In the genomic region with DNA sequence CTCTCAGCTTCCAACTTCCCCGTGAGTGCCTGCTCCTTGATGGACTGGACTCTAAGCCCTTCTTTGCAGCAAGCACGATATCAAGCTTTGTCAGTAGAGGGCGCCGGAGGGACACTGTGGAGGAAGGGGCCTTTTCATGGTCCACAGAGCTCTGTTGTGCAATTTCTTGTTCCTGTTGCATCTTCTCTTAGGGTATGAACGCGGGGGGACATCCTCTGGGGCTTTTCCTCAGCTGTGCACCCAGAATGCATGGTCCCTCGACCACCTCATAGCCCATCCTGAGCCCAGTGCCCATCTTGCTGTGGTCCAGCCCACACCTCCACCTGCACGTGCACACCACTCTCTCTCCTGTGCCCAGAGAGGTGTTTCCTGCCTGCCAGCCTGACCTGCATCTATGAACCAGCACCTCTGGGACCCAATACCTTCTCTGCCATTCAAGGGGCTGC, we compare ENCODE assay signal across 8 cellular contexts.
DNase-seq lines count a peak whose midpoint lies in the region; ATAC-seq and TF ChIP-seq lines count a peak whose summit lies in the region.

No MANE protein-coding gene starts in this region.

- no peak overlapping the region for H3K14ac ChIP-seq in IMR-90 (replicated peaks; ENCODE audit: low read depth, low read length)

- H3K4ac ChIP-seq in IMR-90 (ENCODE audit: low read depth, low read length), result peak overlapping the region; percentile 83; the same call in 1 of the 2 replicates

- dilution Hi-C loops in IMR-90 (cut with HindIII; ENCODE audit: low sequenced_read_pairs, unreplicated experiment), result no loop called here

- in situ Hi-C loops in IMR-90 (cut with MboI; ENCODE audit: low sequenced_read_pairs), result loop anchor here (10.0 kb wide), 1 partner anchor 292 kb away; no protein-coding TSS in a partner anchor

- no peak overlapping the region for H3K23ac ChIP-seq in IMR-90 (ENCODE audit: low read depth, low read length)

- H3K27ac Mint-ChIP-seq in naive thymus-derived CD4-positive, alpha-beta T cell, result no peak overlapping the region

- 0% methylated on average over 3 of the region's 8 CpGs; no CpG with 5 or more reads in 1 of the 2 experiments for WGBS in IMR-90 (ENCODE audit: extremely low coverage in 2 of 2, insufficient read length in 1 of 2), 2 experiments

- H3K18ac ChIP-seq in IMR-90 (ENCODE audit: low read depth, low read length), result no peak overlapping the region; the same call in 1 of the 2 replicates

- no peaks in the 10 kb centered on the region for H3K4me1 ChIP-seq in IMR-90 (ENCODE audit: control insufficient read depth, insufficient read depth, low read length)
- H3K4me1 ChIP-seq in naive thymus-derived CD4-positive, alpha-beta T cell (ENCODE audit: control insufficient read depth in 2 of 2, insufficient read depth in 2 of 2, low read length in 2 of 2), result no peaks in the 10 kb centered on the region

- H2AK5ac ChIP-seq in IMR-90 (ENCODE audit: low read depth, low read length), result no peak overlapping the region

- H3K9ac ChIP-seq in IMR-90 (ENCODE audit: low read depth, low read length), result no peak overlapping the region

- H3K56ac ChIP-seq in IMR-90 (ENCODE audit: extremely low read depth, insufficient read depth, low read length), result no peak overlapping the region

- no peak overlapping the region for H3K4me3 ChIP-seq in IMR-90 (ENCODE audit: insufficient read depth, low read depth, low read length)
- H3K4me3 ChIP-seq in naive thymus-derived CD4-positive, alpha-beta T cell (ENCODE audit: low read length), result no peak overlapping the region

- DNase-seq in COR-L47 (lab: John Stamatoyannopoulos, UW) (peak; percentile 78), IMR-90 (peak; percentile 72), NOMO-1 (lab: John Stamatoyannopoulos, UW; ENCODE audit: unreplicated experiment in 2 of 2) (peak; percentile 52 to 85), activated T-cell treated with anti-CD3 and anti-CD28 coated beads for 24 hours (ENCODE audit: low read depth) (peak; percentile 53), fibroblast of gingiva (ENCODE audit: low read depth) (peak; percentile 70), superior temporal gyrus (ENCODE audit: extremely low spot score) (peak; percentile 89)
- DNase-seq in naive thymus-derived CD4-positive, alpha-beta T cell, result peak in 6 of 9 donors; percentile 6 to 74 (median 15)

- CTCF ChIA-PET in IMR-90 (lab: Yijun Ruan, JAX), result interaction anchor here (0.6 to 1.7 kb wide), 10 partner anchors 10 to 587 kb away, joined by 3 to 10 read pairs (median 5); no protein-coding TSS in a partner anchor
- CTCF ChIA-PET in naive thymus-derived CD4-positive, alpha-beta T cell (lab: Charles Lee), result no interaction called here

- 0 out of 2 replicates have a peak overlapping the region, but pooled peaks have one; percentile 44 for H2BK20ac ChIP-seq in IMR-90 (ENCODE audit: low read depth, low read length)

- no TSS peak for BruUV-seq in IMR-90 (replicated peaks; lab: Mats Ljungman, UMichigan)

- H3K4me3 Mint-ChIP-seq in naive thymus-derived CD4-positive, alpha-beta T cell, result no peak overlapping the region

- TF ChIP-seq POLR2A in IMR-90 (IDR thresholded peaks at IDR 0.05; ENCODE audit: low read depth, low read length), result no peak

- peak; percentile 98 for ATAC-seq in IMR-90 (ENCODE audit: low read depth)
- peak; percentile 52 for ATAC-seq in naive thymus-derived CD4-positive, alpha-beta T cell
- no peak for ATAC-seq in HG03196 (IDR thresholded peaks at IDR 0.05; ENCODE audit: unreplicated experiment)

- H3K4me2 ChIP-seq in IMR-90 (ENCODE audit: low read depth, low read length), result no peak overlapping the region

- H3K9me3 ChIP-seq in IMR-90 (ENCODE audit: control insufficient read depth, insufficient read depth, low read length), result no peaks in the 10 kb centered on the region
- no peaks in the 10 kb centered on the region for H3K9me3 ChIP-seq in naive thymus-derived CD4-positive, alpha-beta T cell (ENCODE audit: control insufficient read depth in 2 of 3, low read length in 3 of 3)

- H3K36me3 Mint-ChIP-seq in naive thymus-derived CD4-positive, alpha-beta T cell, result peaks cover 0 to 5% (median 3%) of the 10 kb centered on the region in 5 donors

- H3K79me1 ChIP-seq in IMR-90 (ENCODE audit: low read depth in 1 of 2, low read length in 2 of 2), result no peaks in the 10 kb centered on the region

- peak overlapping the region; percentile 77 for H2AFZ ChIP-seq in IMR-90 (replicated peaks; ENCODE audit: low read length, poor library complexity)

- TF ChIP-seq CTCF in IMR-90 (conservative IDR thresholded peaks at IDR 0.05; ENCODE audit: low read depth, low read length), result peak; percentile 83

- H4K20me1 ChIP-seq in IMR-90 (ENCODE audit: insufficient read depth, low read length), result no peaks in the 10 kb centered on the region

- intact Hi-C loops in IMR-90 (cut with micrococcal nuclease), result loop anchor here (1.0 to 5.0 kb wide), 4 partner anchors 291 to 587 kb away; a partner anchor contains a TSS
- intact Hi-C loops in naive thymus-derived CD4-positive, alpha-beta T cell (cut with micrococcal nuclease), result loop anchor here in 1 of 2 donors (2.0 kb wide), 1 partner anchor 440 kb away; no protein-coding TSS in a partner anchor

- H2BK120ac ChIP-seq in IMR-90 (ENCODE audit: low read depth, low read length), result peak overlapping the region; percentile 70

- peak overlapping the region; percentile 81 for H4K91ac ChIP-seq in IMR-90 (ENCODE audit: insufficient read depth, low read depth, low read length)

- H2BK5ac ChIP-seq in IMR-90 (ENCODE audit: low read depth, low read length, poor library complexity, severe bottlenecking), result no peak overlapping the region

- H3K9me1 ChIP-seq in IMR-90 (ENCODE audit: insufficient read depth, low read length), result no peaks in the 10 kb centered on the region

- no peaks in the 10 kb centered on the region; the same call in 1 of the 2 replicates for H3K27me3 ChIP-seq in IMR-90 (ENCODE audit: control insufficient read depth, insufficient read depth, low read length)
- H3K27me3 ChIP-seq in naive thymus-derived CD4-positive, alpha-beta T cell (ENCODE audit: control insufficient read depth in 2 of 2, insufficient read depth in 2 of 2, low read length in 2 of 2), result no peaks in the 10 kb centered on the region

- H4K8ac ChIP-seq in IMR-90 (ENCODE audit: low read depth in 2 of 2, low read length in 2 of 2), result peak overlapping the region in 1 of 2 experiments; percentile 79; a peak in 2 of 4 replicates

- H3K27me3 Mint-ChIP-seq in naive thymus-derived CD4-positive, alpha-beta T cell, result peaks cover 0 to 28% (median 6%) of the 10 kb centered on the region in 5 donors

- H2AK9ac ChIP-seq in IMR-90 (replicated peaks; ENCODE audit: low read depth, low read length, poor library complexity), result no peak overlapping the region

- 0 out of 3 replicates have a peak overlapping the region, but pooled peaks have one; percentile 18 for H2BK15ac ChIP-seq in IMR-90 (ENCODE audit: low read depth, low read length)

- no peak overlapping the region; the same call in 1 of the 2 replicates for H4K5ac ChIP-seq in IMR-90 (ENCODE audit: low read depth, low read length)

- H3K4me1 Mint-ChIP-seq in naive thymus-derived CD4-positive, alpha-beta T cell, result peaks cover 0 to 4% (median 0%) of the 10 kb centered on the region in 7 donors

- peaks cover 0 to 14% (median 6%) of the 10 kb centered on the region in 11 donors for H3K9me3 Mint-ChIP-seq in naive thymus-derived CD4-positive, alpha-beta T cell

- peak; percentile 79 for TF ChIP-seq RAD21 in IMR-90 (IDR thresholded peaks at IDR 0.05; ENCODE audit: low read length)

- no peaks in the 10 kb centered on the region for H3K36me3 ChIP-seq in IMR-90 (ENCODE audit: control insufficient read depth, insufficient read depth, low read length)
- no peaks in the 10 kb centered on the region for H3K36me3 ChIP-seq in naive thymus-derived CD4-positive, alpha-beta T cell (ENCODE audit: control insufficient read depth in 2 of 3, insufficient read depth in 3 of 3, low read length in 3 of 3)

- POLR2A ChIA-PET in IMR-90 (lab: Charles Lee; ENCODE audit: unreplicated experiment), result no interaction called here
- POLR2A ChIA-PET in naive thymus-derived CD4-positive, alpha-beta T cell (lab: Charles Lee), result no interaction called here

- H3K27ac ChIP-seq in IMR-90 (ENCODE audit: insufficient read depth, low read length), result no peak overlapping the region
- no peak overlapping the region for H3K27ac ChIP-seq in naive thymus-derived CD4-positive, alpha-beta T cell (ENCODE audit: low read depth, low read length)

TF ChIP-seq in IMR-90, 13 proteins besides CTCF, POLR2A, EP300 and RAD21:
- peak; percentile 33; the same call in 1 of the 2 replicates for TF ChIP-seq MAZ (IDR thresholded peaks at IDR 0.05; ENCODE audit: borderline replicate concordance, low read depth, low read length)
- peak; percentile 74 for TF ChIP-seq SMC3 (IDR thresholded peaks at IDR 0.05; ENCODE audit: low read depth, low read length)
- TF ChIP-seq CEBPB (IDR thresholded peaks at IDR 0.05; ENCODE audit: low read depth, low read length), result peak; percentile 96
- no peak for TF ChIP-seq NFE2L2 (IDR thresholded peaks at IDR 0.05; ENCODE audit: low read depth, low read length)

Comparison
In these comparisons a context has a peak if more than half of its experiments do, and no peak if none do; other contexts are left out.
1. DNase-seq: peak in every context shown above with its lines; median percentile 89 in superior temporal gyrus; 78 in COR-L47; 72 in IMR-90; 70 in fibroblast of gingiva; 68 in NOMO-1; 53 in activated T-cell treated with anti-CD3 and anti-CD28 coated beads for 24 hours; 15 in naive thymus-derived CD4-positive, alpha-beta T cell.